8 cellular contexts compared by ENCODE assay signal in genomic region chr2:68062680-68063387, GRCh38. TPM values are rescaled to one million over a fixed set of nuclear protein-coding genes. Genes with fewer than 3 reads are reported as not detected.
DNase-seq lines count a peak whose midpoint lies in the region; ATAC-seq and TF ChIP-seq lines count a peak whose summit lies in the region.

Gene C1D (minus strand): TSS chr2:68063004. CDS start chr2:68047310, 15,694 bp downstream.

- DNase-seq in NCI-H1436 treated with DMSO at 0.1 percent for 48 hours (lab: John Stamatoyannopoulos, UW), result peak; percentile 48
- peak; percentile 81 to 95 (median 90) for DNase-seq in T-cell
- DNase-seq in heart left ventricle, result peak; percentile 95 to 96 (median 95)
- DNase-seq in pons (ENCODE audit: low spot score), result peak; percentile 88
- DNase-seq in type B pancreatic cell (ENCODE audit: extremely low spot score, unreplicated experiment), result peak; percentile 95

- H3K36me3 ChIP-seq in heart left ventricle, result no peaks in the 10 kb centered on the region

- H3K27ac Mint-ChIP-seq in T-cell, result peak within 1 kb of the TSS; percentile 92 to 94
- H3K27ac Mint-ChIP-seq in type B pancreatic cell, result peak within 1 kb of the TSS; percentile 97

- 0 to 1% (median 1%) methylated on average over 34 of the region's 34 CpGs for WGBS in adipose tissue, 3 donors
- 0 to 1% (median 1%) methylated on average over 30 to 34 of the region's 34 CpGs for WGBS in heart left ventricle, 4 donors

- H3K9me3 Mint-ChIP-seq in T-cell (no peaks in the 10 kb centered on the region), type B pancreatic cell (no peaks in the 10 kb centered on the region)

- H3K27me3 ChIP-seq in heart left ventricle, result no peaks in the 10 kb centered on the region

- ATAC-seq in HG02798 (IDR thresholded peaks at IDR 0.05; ENCODE audit: poor library complexity, unreplicated experiment) (peak; percentile 97), T-cell (replicated peaks in 1 of 4) (peak; percentile 88 to 95 (median 90)), heart left ventricle (peak; percentile 96 to 99 (median 99))

- TF ChIP-seq CTCF in GM12875 (IDR thresholded peaks at IDR 0.05; ENCODE audit: borderline replicate concordance, insufficient read depth, low read depth, low read length), result no peak
- no peak for TF ChIP-seq CTCF in heart left ventricle (IDR thresholded peaks at IDR 0.05)
- no peak for TF ChIP-seq CTCF in type B pancreatic cell (conservative IDR thresholded peaks at IDR 0.05)

- CTCF ChIA-PET in T-cell (lab: Charles Lee), result interaction anchor here in 1 of 2 donors (0.5 to 1.4 kb wide), 9 partner anchors 25 to 1336 kb away, joined by 3 to 7 read pairs (median 4); a partner anchor contains a TSS

- H3K36me3 Mint-ChIP-seq in T-cell (peaks cover 3% of the 10 kb centered on the region), type B pancreatic cell (no peaks in the 10 kb centered on the region)

- peaks cover 44 to 51% (median 48%) of the 10 kb centered on the region in 3 donors for H3K4me1 Mint-ChIP-seq in T-cell
- H3K4me1 Mint-ChIP-seq in type B pancreatic cell (ENCODE audit: unreplicated experiment), result peaks cover 23% of the 10 kb centered on the region

- POLR2A ChIA-PET in T-cell (lab: Charles Lee), result interaction anchor here (0.5 to 1.1 kb wide), 8 partner anchors 8 to 200 kb away, joined by 3 to 5 read pairs (median 3); a partner anchor contains a TSS

- no peaks in the 10 kb centered on the region for H3K9me3 ChIP-seq in heart left ventricle

- H3K27me3 Mint-ChIP-seq in T-cell, result peaks cover 4 to 10% of the 10 kb centered on the region in 2 donors
- peaks cover 15% of the 10 kb centered on the region for H3K27me3 Mint-ChIP-seq in type B pancreatic cell

- peaks cover 0 to 51% (median 33%) of the 10 kb centered on the region in 12 donors for H3K4me1 ChIP-seq in heart left ventricle

- H3K4me3 ChIP-seq in GM12875 (ENCODE audit: low read depth, low read length) (peak within 1 kb of the TSS; percentile 60), heart left ventricle (peak within 1 kb of the TSS; percentile 57 to 86 (median 76))

- peak in 1 of 2 donors; percentile 67 for TF ChIP-seq POLR2A in heart left ventricle (IDR thresholded peaks at IDR 0.05)

- H3K4me3 Mint-ChIP-seq in T-cell, result peak within 1 kb of the TSS; percentile 93 to 97 (median 96)
- peak within 1 kb of the TSS; percentile 96 for H3K4me3 Mint-ChIP-seq in type B pancreatic cell

- intact Hi-C loops in heart left ventricle (cut with DNase I), result loop anchor here in 2 of 10 donors (5.0 kb wide), 2 partner anchors 94 to 189 kb away; partner anchors contain the start of genes PNO1 (in 1 of the 2) and PPP3R1 (in 1 of the 2)

- H3K27ac ChIP-seq in adipose tissue (ENCODE audit: low read depth, low read length) (peak within 1 kb of the TSS; percentile 83), heart left ventricle (peak within 1 kb of the TSS; percentile 27 to 90 (median 81))

RNA-seq across cellular contexts. Expression of gene C1D, which starts in this region (rescaled TPM):
- total RNA-seq in T-cell (10 to 100 TPM in 4 of 5 donors, 1 to 10 TPM in 1; 8.7 to 18.7 (median 13.5) TPM), heart left ventricle (10 to 100 TPM; 12.5 to 36.6 (median 16.9) TPM), type B pancreatic cell (ENCODE audit: low replicate concordance) (19.6 and 26.7 TPM in 2 replicates)
- polyA plus RNA-seq in adipose tissue (10 to 100 TPM; 12.3 to 29.4 (median 22.6) TPM), heart left ventricle (10 to 100 TPM in 1 of 2 donors, 1 to 10 TPM in 1; 7.9 to 40.4 TPM)

Comparison
In these comparisons a context has a peak if more than half of its experiments do, and no peak if none do; other contexts are left out.
1. Peak in every context shown above with its lines: DNase-seq, ATAC-seq, H3K4me3 ChIP-seq and H3K27ac ChIP-seq.